33 cellular contexts compared by ENCODE assay signal in the genomic region with DNA sequence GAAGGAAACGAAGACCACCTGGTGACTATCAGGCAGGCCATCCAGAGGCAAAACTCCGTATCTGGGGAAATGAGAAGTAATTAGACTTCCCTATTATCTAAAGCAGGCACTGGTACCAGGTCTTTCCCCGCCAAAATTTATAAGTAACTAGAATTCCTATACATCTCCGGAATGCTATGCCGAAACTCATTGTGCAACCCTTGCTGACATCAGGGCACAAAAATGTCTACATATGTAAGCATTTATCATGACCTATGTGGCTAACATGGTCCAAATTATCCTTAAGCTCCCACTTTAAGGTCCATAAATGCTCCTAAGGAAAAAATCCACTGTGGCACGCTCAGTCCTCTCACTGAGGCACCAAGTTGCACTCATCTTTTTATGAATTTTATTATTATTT. TPM values are rescaled to one million over a fixed set of nuclear protein-coding genes. Genes with fewer than 3 reads are reported as not detected.
DNase-seq lines count a peak whose midpoint lies in the region; ATAC-seq and TF ChIP-seq lines count a peak whose summit lies in the region.
"Had no signal": no experiment of that assay in that cellular context is flagged by ENCODE, and none has a peak within 500 bp of the region (broad histone marks: within the 10 kb centered on the region; RNA-seq: fewer than 3 reads in every experiment).

No MANE protein-coding gene starts in this region.

- no peaks in the 10 kb centered on the region for H3K36me3 ChIP-seq in BLaER1 treated with 17β-estradiol and CSF1 and Interleukin-3, amounts not matched to agents 10 nM and 100 nM
- H3K36me3 ChIP-seq: ascending aorta, BE2C, lower lobe of right lung, neural progenitor cell, prostate gland, transverse colon had no signal

- H3K36me3 Mint-ChIP-seq in nephron progenitor cell (ENCODE audit: low read depth), result no peaks in the 10 kb centered on the region
- H3K36me3 Mint-ChIP-seq: activated CD8-positive, alpha-beta memory T cell treated with anti-CD3 and anti-CD28 coated beads, Interleukin-2, amount 10 ng/mL, durations not matched to agents 7 days and 5 days; activated naive CD4-positive, alpha-beta T cell treated with anti-CD3 and anti-CD28 coated beads, Interleukin-2, amount 50 U/mL, for 24 hours; neural progenitor cell; WTC11 had no signal

- H3K27me3 Mint-ChIP-seq in nephron progenitor cell (ENCODE audit: low read depth, poor library complexity), result peaks cover 4% of the 10 kb centered on the region
- H3K27me3 Mint-ChIP-seq: activated CD8-positive, alpha-beta memory T cell treated with anti-CD3 and anti-CD28 coated beads, Interleukin-2, amount 10 ng/mL, durations not matched to agents 7 days and 5 days; activated naive CD4-positive, alpha-beta T cell treated with anti-CD3 and anti-CD28 coated beads, Interleukin-2, amount 50 U/mL, for 24 hours had no signal

- H3K4me3 ChIP-seq in BLaER1 treated with 17β-estradiol and CSF1 and Interleukin-3, amounts not matched to agents 10 nM and 100 nM, result no peak overlapping the region
- no peak overlapping the region for H3K4me3 ChIP-seq in cardiac fibroblast (replicated peaks in 1 of 2; ENCODE audit: low read depth in 2 of 2, low read length in 2 of 2)
- H3K4me3 ChIP-seq: A549, ascending aorta, GM12878, lower lobe of right lung, neural progenitor cell, prostate gland, transverse colon had no signal

- H3K9me3 Mint-ChIP-seq in nephron progenitor cell, result no peaks in the 10 kb centered on the region
- H3K9me3 Mint-ChIP-seq: activated naive CD4-positive, alpha-beta T cell treated with anti-CD3 and anti-CD28 coated beads, Interleukin-2, amount 50 U/mL, for 24 hours; activated T-helper 1 cell treated with anti-CD3 and anti-CD28 coated beads, Interleukin-12 subunit alpha, Interleukin-12 subunit beta, Interleukin-2, Interleukin-4 antibody, amounts not matched to agents 30 ng/mL and 10 ng/mL and 1 ng/mL, durations not matched to agents 14 hours and 24 hours and 36 hours; neural progenitor cell had no signal

- TF ChIP-seq CTCF in cardiac fibroblast (IDR thresholded peaks at IDR 0.05; ENCODE audit: low read depth, low read length) (no peak), nephron progenitor cell (IDR thresholded peaks at IDR 0.05) (no peak)

- peak; percentile 71 for DNase-seq in NCI-H226
- DNase-seq in cardiac fibroblast (ENCODE audit: low read depth in 2 of 2), result peak; percentile 10 to 56
- peak; percentile 31 for DNase-seq in glomerular visceral epithelial cell (ENCODE audit: extremely low spot score)
- no peak for DNase-seq in nephron progenitor cell
- DNase-seq in ureter (ENCODE audit: low spot score), result no peak
- DNase-seq: activated CD4-positive, alpha-beta T cell treated with anti-CD3 and anti-CD28 coated beads, Interleukin-2, amount 50 U/mL, for 1 hour; activated CD8-positive, alpha-beta memory T cell treated with anti-CD3 and anti-CD28 coated beads, Interleukin-2, amount 10 ng/mL, durations not matched to agents 7 days and 5 days; BE2C; DMS79; Karpas-422; kidney; lower lobe of right lung; NCI-H1694; NCI-H524 treated with DMSO at 0.1 percent for 48 hours; NK-92 treated with Interleukin-12 subunit alpha and Interleukin-12 subunit beta, amount 100 ng/mL, for 24 hours; RPMI8226; T1000; transverse colon had no signal

- H3K27ac Mint-ChIP-seq in nephron progenitor cell, result no peak overlapping the region
- H3K27ac Mint-ChIP-seq: activated CD8-positive, alpha-beta memory T cell treated with anti-CD3 and anti-CD28 coated beads, Interleukin-2, amount 10 ng/mL, durations not matched to agents 7 days and 5 days; activated naive CD4-positive, alpha-beta T cell treated with anti-CD3 and anti-CD28 coated beads, Interleukin-2, amount 50 U/mL, for 24 hours; activated T-helper 1 cell treated with anti-CD3 and anti-CD28 coated beads, Interleukin-12 subunit alpha, Interleukin-12 subunit beta, Interleukin-2, Interleukin-4 antibody, amounts not matched to agents 30 ng/mL and 10 ng/mL and 1 ng/mL, durations not matched to agents 14 hours and 24 hours and 36 hours; neural progenitor cell; WTC11 had no signal

- peaks cover 16% of the 10 kb centered on the region for H3K4me1 Mint-ChIP-seq in nephron progenitor cell

- H3K27ac ChIP-seq in BLaER1 treated with 17β-estradiol and CSF1 and Interleukin-3, amounts not matched to agents 10 nM and 100 nM, result no peak overlapping the region
- H3K27ac ChIP-seq: A549, ascending aorta, lower lobe of right lung, neural progenitor cell, prostate gland, transverse colon had no signal

- H3K4me3 Mint-ChIP-seq in nephron progenitor cell, result no peak overlapping the region
- H3K4me3 Mint-ChIP-seq: activated CD8-positive, alpha-beta memory T cell treated with anti-CD3 and anti-CD28 coated beads, Interleukin-2, amount 10 ng/mL, durations not matched to agents 7 days and 5 days; activated naive CD4-positive, alpha-beta T cell treated with anti-CD3 and anti-CD28 coated beads, Interleukin-2, amount 50 U/mL, for 24 hours; activated T-helper 1 cell treated with anti-CD3 and anti-CD28 coated beads, Interleukin-12 subunit alpha, Interleukin-12 subunit beta, Interleukin-2, Interleukin-4 antibody, amounts not matched to agents 30 ng/mL and 10 ng/mL and 1 ng/mL, durations not matched to agents 14 hours and 24 hours and 36 hours; neural progenitor cell; WTC11 had no signal

- peaks cover 46 to 65% (median 60%) of the 10 kb centered on the region in 10 experiments for H3K4me1 ChIP-seq in BLaER1 treated with 17β-estradiol and CSF1 and Interleukin-3, amounts not matched to agents 10 nM and 100 nM
- H3K4me1 ChIP-seq: A549, ascending aorta, BE2C, lower lobe of right lung, prostate gland, transverse colon had no signal

- no peak overlapping the region for H3K9ac ChIP-seq in BLaER1 treated with 17β-estradiol and CSF1 and Interleukin-3, amounts not matched to agents 10 nM and 100 nM
- H3K9ac ChIP-seq: neural progenitor cell had no signal

- H3K9me3 ChIP-seq in BLaER1 treated with 17β-estradiol and CSF1 and Interleukin-3, amounts not matched to agents 10 nM and 100 nM (replicated peaks in 1 of 11), result peaks cover 0 to 7% (median 3%) of the 10 kb centered on the region in 11 experiments; a peak in 3 of 22 replicates
- H3K9me3 ChIP-seq: A549, ascending aorta, BE2C, lower lobe of right lung, prostate gland, transverse colon had no signal

- no peaks in the 10 kb centered on the region for H3K27me3 ChIP-seq in BLaER1 treated with 17β-estradiol and CSF1 and Interleukin-3, amounts not matched to agents 10 nM and 100 nM
- H3K27me3 ChIP-seq: ascending aorta, BE2C, neural progenitor cell, transverse colon had no signal

- ATAC-seq in GM21786 (IDR thresholded peaks at IDR 0.05; ENCODE audit: unreplicated experiment) (no peak), HG03342 (IDR thresholded peaks at IDR 0.05; ENCODE audit: unreplicated experiment) (no peak)
- ATAC-seq: activated CD8-positive, alpha-beta memory T cell treated with anti-CD3 and anti-CD28 coated beads, Interleukin-2, amount 10 ng/mL, durations not matched to agents 7 days and 5 days; GM12878; lower lobe of right lung; SK-N-SH treated with all-trans-retinoic acid at 6 μM for 48 hours; WTC11 had no signal

- no peaks in the 10 kb centered on the region for H4K20me1 ChIP-seq in BLaER1 treated with 17β-estradiol and CSF1 and Interleukin-3, amounts not matched to agents 10 nM and 100 nM

- H3K4me2 ChIP-seq in BLaER1 treated with 17β-estradiol and CSF1 and Interleukin-3, amounts not matched to agents 10 nM and 100 nM, result peak overlapping the region in 8 of 11 experiments; percentile 23 to 87 (median 78); a peak in 8 of 22 replicates
- H3K4me2 ChIP-seq: A549, neural progenitor cell had no signal

RNA-seq across cellular contexts. Expression of gene ACTL7B, which starts 17.8 kb away (rescaled TPM):
- total RNA-seq in ureter, result 0.16 TPM
- total RNA-seq: activated CD8-positive, alpha-beta memory T cell treated with anti-CD3 and anti-CD28 coated beads, Interleukin-2, amount 10 ng/mL, durations not matched to agents 7 days and 5 days; ascending aorta; epithelial cell of proximal tubule; glomerular endothelial cell; GM12878; H1; kidney; lower lobe of right lung; transverse colon; WTC11 had no signal

RNA-seq across cellular contexts. Expression of gene ACTL7A, which starts 24.0 kb away (rescaled TPM):
- not detected for total RNA-seq in ureter
- total RNA-seq: activated CD8-positive, alpha-beta memory T cell treated with anti-CD3 and anti-CD28 coated beads, Interleukin-2, amount 10 ng/mL, durations not matched to agents 7 days and 5 days; activated T-helper 1 cell treated with anti-CD3 and anti-CD28 coated beads, Interleukin-12 subunit alpha, Interleukin-12 subunit beta, Interleukin-2, Interleukin-4 antibody, amounts not matched to agents 30 ng/mL and 10 ng/mL and 1 ng/mL, durations not matched to agents 14 hours and 24 hours and 36 hours; ascending aorta; epithelial cell of proximal tubule; glomerular endothelial cell; GM12878; H1; kidney; lower lobe of right lung; transverse colon; WTC11 had no signal

Comparison
In these comparisons a context has a peak if more than half of its experiments do, and no peak if none do; other contexts are left out.
1. DNase-seq: peak in NCI-H226 (single experiment), cardiac fibroblast (2 of 2) and glomerular visceral epithelial cell (single experiment); none in nephron progenitor cell (single experiment) and ureter (single experiment).